Comparison of ENCODE assay signal across 8 cellular contexts in genomic region chr7:39951943-39952194, GRCh38. TPM values are rescaled to one million over a fixed set of nuclear protein-coding genes. Genes with fewer than 3 reads are reported as not detected.
DNase-seq lines count a peak whose midpoint lies in the region; ATAC-seq, FAIRE-seq and TF ChIP-seq lines count a peak whose summit lies in the region.

No MANE protein-coding gene starts in this region.

- no peak for TF ChIP-seq POLR2A in vagina (IDR thresholded peaks at IDR 0.05)

- H3K9me3 ChIP-seq in heart right ventricle (no peaks in the 10 kb centered on the region), vagina (no peaks in the 10 kb centered on the region)

- DNase-seq in heart right ventricle, result no peak
- DNase-seq in Right ventricle myocardium superior, result no peak
- peak; percentile 2 for DNase-seq in bronchial epithelial cell (ENCODE audit: low read depth)
- no peak for DNase-seq in mesothelial cell of epicardium (ENCODE audit: low spot score in 2 of 2, unreplicated experiment in 2 of 2)
- no peak for DNase-seq in vagina (ENCODE audit: extremely low spot score in 2 of 2)

- H3K36me3 ChIP-seq in heart right ventricle (no peaks in the 10 kb centered on the region), bronchial epithelial cell (ENCODE audit: control insufficient read depth, insufficient read depth, low read length) (peaks cover 3% of the 10 kb centered on the region), vagina (no peaks in the 10 kb centered on the region)

- peak overlapping the region; percentile 94 for H3K27ac Mint-ChIP-seq in mesothelial cell of epicardium

- FAIRE-seq in bronchial epithelial cell (lab: Jason Lieb, UNC), result no peak

- H3K4me1 ChIP-seq in heart right ventricle (peaks cover 0 to 59% (median 54%) of the 10 kb centered on the region in 9 donors), vagina (peaks cover 54% of the 10 kb centered on the region)

- 0 to 1% methylated on average over 10 of the region's 10 CpGs for WGBS in heart right ventricle, 2 donors

- ATAC-seq in heart right ventricle (no peak), Right ventricle myocardium superior (ENCODE audit: poor library complexity) (no peak), HG02840 (IDR thresholded peaks at IDR 0.05; ENCODE audit: low FRiP score, unreplicated experiment) (no peak), HG03354 (IDR thresholded peaks at IDR 0.05; ENCODE audit: poor library complexity, severe bottlenecking, unreplicated experiment) (no peak), HG03565 (IDR thresholded peaks at IDR 0.05; ENCODE audit: unreplicated experiment) (no peak)

- H3K27me3 ChIP-seq in heart right ventricle (no peaks in the 10 kb centered on the region), bronchial epithelial cell (ENCODE audit: control insufficient read depth, insufficient read depth, low read length) (no peaks in the 10 kb centered on the region), vagina (no peaks in the 10 kb centered on the region)

- peak overlapping the region in 9 of 10 donors; percentile 97 to 100 (median 99) for H3K27ac ChIP-seq in heart right ventricle
- peak overlapping the region; percentile 94 for H3K27ac ChIP-seq in vagina

- no peaks in the 10 kb centered on the region for H3K27me3 Mint-ChIP-seq in mesothelial cell of epicardium (ENCODE audit: low read depth)

- intact Hi-C loops in heart right ventricle (cut with DNase I), result loop anchor here in 8 of 10 donors (2.0 to 5.0 kb wide), 4 partner anchors 35 to 101 kb away; no protein-coding TSS in a partner anchor
- intact Hi-C loops in Right ventricle myocardium superior (cut with DNase I), result loop anchor here (5.0 kb wide), 1 partner anchor 95 kb away; no protein-coding TSS in a partner anchor
- intact Hi-C loops in vagina (cut with DNase I), result loop anchor here (10.0 kb wide), 1 partner anchor 103 kb away; no protein-coding TSS in a partner anchor

- peaks cover 44% of the 10 kb centered on the region for H3K4me1 Mint-ChIP-seq in mesothelial cell of epicardium

- no peak for TF ChIP-seq CTCF in heart right ventricle (IDR thresholded peaks at IDR 0.05)
- TF ChIP-seq CTCF in bronchial epithelial cell (IDR thresholded peaks at IDR 0.05; ENCODE audit: insufficient read depth, low read length, severe bottlenecking), result no peak
- TF ChIP-seq CTCF in mesothelial cell of epicardium (IDR thresholded peaks at IDR 0.05; ENCODE audit: unreplicated experiment), result no peak
- TF ChIP-seq CTCF in vagina (IDR thresholded peaks at IDR 0.05), result no peak

- H3K9me3 Mint-ChIP-seq in mesothelial cell of epicardium, result no peaks in the 10 kb centered on the region

- H3K4me3 Mint-ChIP-seq in mesothelial cell of epicardium, result peak overlapping the region; percentile 86

- peak overlapping the region; percentile 77 to 97 (median 91) for H3K4me3 ChIP-seq in heart right ventricle
- H3K4me3 ChIP-seq in bronchial epithelial cell (ENCODE audit: low read depth, low read length), result peak overlapping the region; percentile 52
- peak overlapping the region; percentile 69 to 74 for H3K4me3 ChIP-seq in vagina

- peaks cover 3% of the 10 kb centered on the region for H3K36me3 Mint-ChIP-seq in mesothelial cell of epicardium

RNA-seq across cellular contexts. Expression of gene CDK13, which starts 1.8 kb away (rescaled TPM):
- total RNA-seq in heart right ventricle (10 to 100 TPM; 18.3 to 28.8 (median 23.2) TPM), Right ventricle myocardium superior (18.1 TPM), bronchial epithelial cell (50.3 and 65.2 TPM in 2 replicates), mesothelial cell of epicardium (75.8 to 82.0 TPM (median 76.0 TPM) in 3 replicates), vagina (87.4 TPM)
- 10 to 100 TPM; 10.2 to 17.6 TPM for polyA plus RNA-seq in heart right ventricle
